ENCODE assay signal across 9 cellular contexts in the genomic region with DNA sequence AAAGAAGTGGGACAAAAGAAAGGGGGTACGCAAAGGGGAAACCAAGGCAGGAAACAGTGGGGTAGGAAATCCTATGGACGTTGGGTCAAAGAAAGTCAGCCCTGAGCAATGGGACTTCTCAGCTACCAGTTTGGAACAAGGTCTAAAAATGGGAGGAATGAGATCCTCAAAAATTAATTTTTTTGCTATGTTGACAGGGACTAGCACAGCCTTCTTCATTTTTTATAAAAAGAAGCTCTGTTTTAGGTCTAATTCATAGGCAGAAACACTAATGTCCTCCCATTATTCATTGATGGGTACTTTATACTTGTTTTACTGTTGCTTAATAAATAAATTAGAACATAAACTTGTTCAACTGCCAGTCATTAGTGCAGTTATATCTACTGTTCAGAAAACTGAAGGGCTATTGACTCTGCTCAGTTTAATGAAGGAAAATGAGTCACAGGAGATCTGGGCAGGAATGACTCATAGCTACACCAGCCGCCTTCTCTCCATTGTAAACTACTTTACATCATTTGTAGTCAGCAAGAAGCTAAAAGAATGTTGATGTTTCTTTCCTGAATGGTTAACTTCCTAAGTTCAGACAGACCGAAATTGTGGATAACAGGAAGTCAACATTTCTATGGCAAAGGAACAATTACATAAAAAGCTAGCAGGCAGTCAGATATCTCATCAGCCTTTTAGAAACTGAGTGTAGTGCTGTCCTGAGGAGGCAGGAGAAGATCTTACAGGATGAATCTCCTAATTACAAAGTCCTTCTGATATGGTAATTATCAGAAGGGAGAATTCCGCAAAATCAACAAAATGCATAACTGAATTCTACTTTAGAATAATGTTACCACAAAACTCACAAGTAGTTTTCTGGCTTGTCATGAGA.
DNase-seq lines count a peak whose midpoint lies in the region; ATAC-seq, FAIRE-seq and TF ChIP-seq lines count a peak whose summit lies in the region.
"Had no signal": no experiment of that assay in that cellular context is flagged by ENCODE, and none has a peak within 500 bp of the region (broad histone marks: within the 10 kb centered on the region; RNA-seq: fewer than 3 reads in every experiment).

No MANE protein-coding gene starts in this region.

- H3K9ac ChIP-seq in kidney (ENCODE audit: low read length in 2 of 2): no peak overlapping the region

- peaks cover 5% of the 10 kb centered on the region for H3K9me3 Mint-ChIP-seq in activated T-helper 17 cell treated with anti-CD3 and anti-CD28 coated beads, Interleukin-2, amount 50 U/mL, for 72 hours

- H3K27ac ChIP-seq in kidney (ENCODE audit: low read depth in 2 of 2, low read length in 2 of 2): peak overlapping the region; percentile 7 to 51

- H3K27ac Mint-ChIP-seq in activated T-helper 17 cell treated with anti-CD3 and anti-CD28 coated beads, Interleukin-2, amount 50 U/mL, for 72 hours: no peak overlapping the region

- no peaks in the 10 kb centered on the region for H3K27me3 Mint-ChIP-seq in activated T-helper 17 cell treated with anti-CD3 and anti-CD28 coated beads, Interleukin-2, amount 50 U/mL, for 72 hours

- CTCF ChIA-PET in HEK293T (lab: Yijun Ruan, JAX): interaction anchor here (0.6 kb wide), 1 partner anchor 1958 kb away, joined by 3 read pairs; no protein-coding TSS in a partner anchor

- no peak for TF ChIP-seq CTCF in kidney (IDR thresholded peaks at IDR 0.05; ENCODE audit: borderline replicate concordance, extremely low read depth, insufficient read depth)

- DNase-seq in HEK293T (ENCODE audit: extremely low spot score): peak; percentile 31
- DNase-seq in kidney: no peak
- DNase-seq in CD1c-positive myeloid dendritic cell (ENCODE audit: extremely low spot score): no peak
- no peak for DNase-seq in HK-2 (ENCODE audit: unreplicated experiment)
- no peak for DNase-seq in stimulated activated CD4-positive, alpha-beta T cell treated with anti-CD3 and anti-CD28 coated beads, Interleukin-4, amount 100 ng/mL, for 1 hour
- DNase-seq: Karpas-422 had no signal

- intact Hi-C loops in kidney (cut with DNase I): no loop called here

- H3K36me3 Mint-ChIP-seq in activated T-helper 17 cell treated with anti-CD3 and anti-CD28 coated beads, Interleukin-2, amount 50 U/mL, for 72 hours (ENCODE audit: low read depth): no peaks in the 10 kb centered on the region

- H3K4me1 ChIP-seq in kidney (ENCODE audit: control insufficient read depth in 1 of 2, insufficient read depth in 1 of 2, low read depth in 1 of 2, low read length in 2 of 2): no peaks in the 10 kb centered on the region

- POLR2A ChIA-PET in HEK293T (lab: Yijun Ruan, JAX): no interaction called here

- ATAC-seq in activated T-helper 17 cell treated with anti-CD3 and anti-CD28 coated beads, Interleukin-2, amount 50 U/mL, for 72 hours (replicated peaks): peak; percentile 70
- ATAC-seq in GM19455 (IDR thresholded peaks at IDR 0.05; ENCODE audit: unreplicated experiment): no peak

- FAIRE-seq in A204.1 (lab: Jason Lieb, UNC) (peak; percentile 99), kidney (lab: Jason Lieb, UNC) (peak; percentile 44)

- H3K9me3 ChIP-seq in kidney (ENCODE audit: control insufficient read depth in 1 of 2, low read length in 2 of 2): no peaks in the 10 kb centered on the region

- no peaks in the 10 kb centered on the region for H3K36me3 ChIP-seq in kidney (ENCODE audit: control insufficient read depth in 1 of 2, insufficient read depth in 2 of 2, low read length in 2 of 2)

- no peaks in the 10 kb centered on the region for H3K4me1 Mint-ChIP-seq in activated T-helper 17 cell treated with anti-CD3 and anti-CD28 coated beads, Interleukin-2, amount 50 U/mL, for 72 hours

- no peak overlapping the region for H3K4me3 Mint-ChIP-seq in activated T-helper 17 cell treated with anti-CD3 and anti-CD28 coated beads, Interleukin-2, amount 50 U/mL, for 72 hours

- H3K4me3 ChIP-seq in kidney (ENCODE audit: low read length in 2 of 2): no peak overlapping the region

TF ChIP-seq in HEK293T, 16 proteins besides CTCF, POLR2A, EP300 and RAD21:
- TF ChIP-seq SUZ12 (IDR thresholded peaks at IDR 0.05): no peak
- no peak for TF ChIP-seq L3MBTL2 (conservative IDR thresholded peaks at IDR 0.05)
- no peak for TF ChIP-seq HDGF (IDR thresholded peaks at IDR 0.05; ENCODE audit: borderline replicate concordance)
- no peak for TF ChIP-seq ZNF384 (IDR thresholded peaks at IDR 0.05)
- no peak for TF ChIP-seq NFRKB (IDR thresholded peaks at IDR 0.05)
- TF ChIP-seq FOXK2 (IDR thresholded peaks at IDR 0.05): no peak
- TF ChIP-seq ARNT (IDR thresholded peaks at IDR 0.05): no peak
- no peak for TF ChIP-seq LEF1 (IDR thresholded peaks at IDR 0.05; ENCODE audit: borderline replicate concordance)
- TF ChIP-seq ELF4 (IDR thresholded peaks at IDR 0.05): no peak
